In the genomic region with DNA sequence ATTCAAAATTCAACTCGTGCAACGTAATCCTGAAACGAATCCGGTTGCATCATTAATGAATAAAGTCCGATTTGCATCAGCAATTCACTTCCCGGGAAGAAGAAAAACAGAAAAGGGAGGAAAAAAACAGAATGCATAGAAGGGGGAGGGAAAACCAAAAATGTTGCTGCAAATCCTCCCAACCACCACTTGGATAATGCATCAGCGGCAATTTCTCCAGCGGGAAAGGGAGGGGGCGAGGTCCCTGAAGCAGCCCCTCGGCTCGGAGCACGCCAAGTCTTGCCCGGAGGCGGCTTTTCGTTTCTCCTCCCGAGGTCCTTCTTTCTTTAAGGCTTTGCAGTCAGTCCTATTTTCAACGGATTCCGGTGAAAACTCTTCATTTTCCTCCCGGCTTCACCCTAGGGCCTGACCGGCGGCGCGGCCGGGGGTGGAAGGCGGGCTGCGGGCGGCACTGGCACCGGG, we compare ENCODE assay signal across 8 cellular contexts. TPM values are rescaled to one million over a fixed set of nuclear protein-coding genes. Genes with fewer than 3 reads are reported as not detected.
DNase-seq lines count a peak whose midpoint lies in the region; ATAC-seq and TF ChIP-seq lines count a peak whose summit lies in the region.

No MANE protein-coding gene starts in this region.

- no peaks in the 10 kb centered on the region for H3K9me3 Mint-ChIP-seq in MCF 10A (ENCODE audit: unreplicated experiment)

- ATAC-seq in HCT116 (peak; percentile 30), sciatic nerve (peak; percentile 29), HG03097 (IDR thresholded peaks at IDR 0.05; ENCODE audit: low FRiP score, unreplicated experiment) (no peak)

- peaks cover 15% of the 10 kb centered on the region for H3K36me3 Mint-ChIP-seq in MCF 10A (ENCODE audit: insufficient read depth, unreplicated experiment)

- H3K9me3 ChIP-seq in HCT116 (ENCODE audit: control insufficient read depth in 1 of 2, insufficient read depth in 1 of 2, low read depth in 1 of 2, low read length in 2 of 2) (no peaks in the 10 kb centered on the region), iPS-20b (ENCODE audit: insufficient read depth, low read depth, low read length) (no peaks in the 10 kb centered on the region)

- peaks cover 23% of the 10 kb centered on the region for H3K4me1 Mint-ChIP-seq in MCF 10A (ENCODE audit: insufficient read depth, unreplicated experiment)

- POLR2A ChIA-PET in HCT116 (lab: Charles Lee): no interaction called here
- POLR2A ChIA-PET in MCF 10A (lab: Yijun Ruan, JAX): interaction anchor here (0.6 to 7.7 kb wide), 11 partner anchors 9 to 909 kb away, joined by 3 to 89 read pairs (median 11); a partner anchor contains a TSS

- no TSS peak for BruUV-seq in HCT116 (replicated peaks; lab: Mats Ljungman, UMichigan)
- BruUV-seq in MCF 10A (replicated peaks; lab: Mats Ljungman, UMichigan): no TSS peak

- CTCF ChIA-PET in HCT116 (lab: Charles Lee): no interaction called here
- CTCF ChIA-PET in MCF 10A (lab: Yijun Ruan, JAX): interaction anchor here (2.2 to 2.7 kb wide), 2 partner anchors 84 to 119 kb away, joined by 9 to 11 read pairs; no protein-coding TSS in a partner anchor

- H3K9me2 ChIP-seq in HCT116 (ENCODE audit: insufficient read depth): no peaks in the 10 kb centered on the region

- peak; percentile 33; the same call in 1 of the 2 replicates for TF ChIP-seq CTCF in C4-2B (conservative IDR thresholded peaks at IDR 0.05)
- TF ChIP-seq CTCF in HCT116 (IDR thresholded peaks at IDR 0.05 in 2 of 3, conservative IDR thresholded peaks at IDR 0.05 in 1 of 3; ENCODE audit: borderline replicate concordance in 1 of 3, insufficient read depth in 1 of 3, low read depth in 2 of 3, low read length in 2 of 3): no peak; a peak in 1 of 6 replicates
- TF ChIP-seq CTCF in MCF 10A (IDR thresholded peaks at IDR 0.05; ENCODE audit: unreplicated experiment): peak; percentile 30

- intact Hi-C loops in HCT116 (cut with micrococcal nuclease): loop anchor here (5.0 kb wide), 4 partner anchors 40 to 115 kb away; no protein-coding TSS in a partner anchor
- intact Hi-C loops in MCF 10A (cut with micrococcal nuclease): loop anchor here (1.0 to 10.0 kb wide), 7 partner anchors 27 to 770 kb away; a partner anchor contains a TSS
- intact Hi-C loops in sciatic nerve (cut with DNase I): no loop called here

- H3K27me3 ChIP-seq in HCT116 (ENCODE audit: insufficient read depth, low read length) (no peaks in the 10 kb centered on the region), iPS-20b (ENCODE audit: insufficient read depth, low read length) (no peaks in the 10 kb centered on the region)

- H3K27ac Mint-ChIP-seq in MCF 10A (ENCODE audit: low read depth, unreplicated experiment): peak overlapping the region; percentile 98

- TF ChIP-seq POLR2A in HCT116 (IDR thresholded peaks at IDR 0.05; ENCODE audit: borderline replicate concordance, extremely low read depth, insufficient read depth, insufficient read length): no peak

- RAD21 ChIA-PET in HCT116 (lab: Charles Lee; ENCODE audit: low non-redundant PET in 1 of 2, low total read pairs in 2 of 2, uncharacterized antibody in 2 of 2, unreplicated experiment in 2 of 2): no interaction called here

- peak overlapping the region; percentile 80 for H3K9ac ChIP-seq in HCT116 (ENCODE audit: low read length)
- peak overlapping the region; percentile 88 for H3K9ac ChIP-seq in iPS-20b (ENCODE audit: low read depth, low read length)

- DNase-seq in HCT116 (ENCODE audit: low read depth, low spot score) (no peak), NCI-H82 treated with DMSO at 0.1 percent for 48 hours (lab: John Stamatoyannopoulos, UW; ENCODE audit: unreplicated experiment) (peak; percentile 45), MCF 10A (ENCODE audit: unreplicated experiment) (peak; percentile 89), sciatic nerve (ENCODE audit: low spot score) (peak; percentile 68)
- no peak for DNase-seq in effector CD4-positive, alpha-beta T cell

- H3K27me3 Mint-ChIP-seq in MCF 10A (ENCODE audit: insufficient read depth, unreplicated experiment): no peaks in the 10 kb centered on the region

- H3K4me3 ChIP-seq in HCT116 (replicated peaks in 1 of 2; ENCODE audit: low read depth in 1 of 2, low read length in 2 of 2): peak overlapping the region; percentile 75
- peak overlapping the region; percentile 92 for H3K4me3 ChIP-seq in iPS-20b (ENCODE audit: low read length)

- H3K36me3 ChIP-seq in HCT116 (ENCODE audit: control insufficient read depth in 1 of 2, insufficient read depth in 2 of 2, low read length in 2 of 2) (no peaks in the 10 kb centered on the region), iPS-20b (ENCODE audit: insufficient read depth, low read depth, low read length) (no peaks in the 10 kb centered on the region)

- peak overlapping the region; percentile 94 for H3K27ac ChIP-seq in C4-2B
- peak overlapping the region; percentile 83 for H3K27ac ChIP-seq in HCT116 (ENCODE audit: low read depth, low read length)
- peak overlapping the region; percentile 70 for H3K27ac ChIP-seq in iPS-20b (ENCODE audit: low read length)

- H2AFZ ChIP-seq in HCT116 (ENCODE audit: low read depth, low read length, poor library complexity, severe bottlenecking): no peak overlapping the region

- peaks cover 4% of the 10 kb centered on the region; the same call in 1 of the 2 replicates for H4K20me1 ChIP-seq in HCT116 (ENCODE audit: insufficient read depth)

- H3K4me2 ChIP-seq in HCT116 (ENCODE audit: low read length): peak overlapping the region; percentile 88

- TF ChIP-seq RAD21 in HCT116 (IDR thresholded peaks at IDR 0.05; ENCODE audit: low read depth): peak; percentile 6; the same call in 1 of the 2 replicates

- H3K79me2 ChIP-seq in HCT116 (ENCODE audit: insufficient read depth, low read length): peaks cover 51% of the 10 kb centered on the region

- H3K4me1 ChIP-seq in HCT116 (ENCODE audit: control insufficient read depth in 1 of 2, insufficient read depth in 2 of 2, low read length in 2 of 2): peaks cover 7 to 36% of the 10 kb centered on the region in 2 experiments
- no peaks in the 10 kb centered on the region; the same call in 1 of the 2 replicates for H3K4me1 ChIP-seq in iPS-20b (ENCODE audit: insufficient read depth, low read length)

- peak overlapping the region; percentile 86 for H3K4me3 Mint-ChIP-seq in MCF 10A (ENCODE audit: unreplicated experiment)

TF ChIP-seq in HCT116, 20 proteins besides CTCF, POLR2A, EP300 and RAD21 (continues in another document):
- TF ChIP-seq, protein P1, sequence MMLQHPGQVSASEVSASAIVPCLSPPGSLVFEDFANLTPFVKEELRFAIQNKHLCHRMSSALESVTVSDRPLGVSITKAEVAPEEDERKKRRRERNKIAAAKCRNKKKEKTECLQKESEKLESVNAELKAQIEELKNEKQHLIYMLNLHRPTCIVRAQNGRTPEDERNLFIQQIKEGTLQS (IDR thresholded peaks at IDR 0.05): no peak
- TF ChIP-seq TCF7L2 (IDR thresholded peaks at IDR 0.05; ENCODE audit: borderline replicate concordance, extremely low read depth, insufficient read depth, insufficient read length): no peak
- TF ChIP-seq, protein P2, sequence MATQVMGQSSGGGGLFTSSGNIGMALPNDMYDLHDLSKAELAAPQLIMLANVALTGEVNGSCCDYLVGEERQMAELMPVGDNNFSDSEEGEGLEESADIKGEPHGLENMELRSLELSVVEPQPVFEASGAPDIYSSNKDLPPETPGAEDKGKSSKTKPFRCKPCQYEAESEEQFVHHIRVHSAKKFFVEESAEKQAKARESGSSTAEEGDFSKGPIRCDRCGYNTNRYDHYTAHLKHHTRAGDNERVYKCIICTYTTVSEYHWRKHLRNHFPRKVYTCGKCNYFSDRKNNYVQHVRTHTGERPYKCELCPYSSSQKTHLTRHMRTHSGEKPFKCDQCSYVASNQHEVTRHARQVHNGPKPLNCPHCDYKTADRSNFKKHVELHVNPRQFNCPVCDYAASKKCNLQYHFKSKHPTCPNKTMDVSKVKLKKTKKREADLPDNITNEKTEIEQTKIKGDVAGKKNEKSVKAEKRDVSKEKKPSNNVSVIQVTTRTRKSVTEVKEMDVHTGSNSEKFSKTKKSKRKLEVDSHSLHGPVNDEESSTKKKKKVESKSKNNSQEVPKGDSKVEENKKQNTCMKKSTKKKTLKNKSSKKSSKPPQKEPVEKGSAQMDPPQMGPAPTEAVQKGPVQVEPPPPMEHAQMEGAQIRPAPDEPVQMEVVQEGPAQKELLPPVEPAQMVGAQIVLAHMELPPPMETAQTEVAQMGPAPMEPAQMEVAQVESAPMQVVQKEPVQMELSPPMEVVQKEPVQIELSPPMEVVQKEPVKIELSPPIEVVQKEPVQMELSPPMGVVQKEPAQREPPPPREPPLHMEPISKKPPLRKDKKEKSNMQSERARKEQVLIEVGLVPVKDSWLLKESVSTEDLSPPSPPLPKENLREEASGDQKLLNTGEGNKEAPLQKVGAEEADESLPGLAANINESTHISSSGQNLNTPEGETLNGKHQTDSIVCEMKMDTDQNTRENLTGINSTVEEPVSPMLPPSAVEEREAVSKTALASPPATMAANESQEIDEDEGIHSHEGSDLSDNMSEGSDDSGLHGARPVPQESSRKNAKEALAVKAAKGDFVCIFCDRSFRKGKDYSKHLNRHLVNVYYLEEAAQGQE (IDR thresholded peaks at IDR 0.05; ENCODE audit: low read depth): no peak
- peak; percentile 18 for TF ChIP-seq YY1 (IDR thresholded peaks at IDR 0.05; ENCODE audit: extremely low read depth, insufficient replicate concordance, low read depth, low read length)
- no peak; the same call in 1 of the 2 replicates for TF ChIP-seq ZFX (IDR thresholded peaks at IDR 0.05)
- no peak for TF ChIP-seq ELF1 (IDR thresholded peaks at IDR 0.05; ENCODE audit: borderline replicate concordance, low read depth)
- TF ChIP-seq, protein P3, sequence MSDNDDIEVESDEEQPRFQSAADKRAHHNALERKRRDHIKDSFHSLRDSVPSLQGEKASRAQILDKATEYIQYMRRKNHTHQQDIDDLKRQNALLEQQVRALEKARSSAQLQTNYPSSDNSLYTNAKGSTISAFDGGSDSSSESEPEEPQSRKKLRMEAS (IDR thresholded peaks at IDR 0.05): no peak
- TF ChIP-seq CEBPB (IDR thresholded peaks at IDR 0.05; ENCODE audit: low read depth): 0 out of 2 replicates have a peak, but pooled peaks have one; percentile 56
- TF ChIP-seq SP1 (IDR thresholded peaks at IDR 0.05; ENCODE audit: low read depth): no peak
- TF ChIP-seq FOSL1 (IDR thresholded peaks at IDR 0.05; ENCODE audit: low read depth): no peak

RNA-seq across cellular contexts. Expression of a gene that starts 0.7 kb away (rescaled TPM):
- total RNA-seq in HCT116 (2021; ENCODE audit: unreplicated experiment): 44.0 TPM
- 12.8 and 15.7 TPM in 2 replicates for polyA plus RNA-seq in HCT116 (2012)
- total RNA-seq in MCF 10A (2022): 88.8 and 102 TPM in 2 replicates
- 66.8 TPM for total RNA-seq in sciatic nerve

Comparison
In these comparisons a context has a peak if more than half of its experiments do, and no peak if none do; other contexts are left out.
1. CTCF ChIP-seq: peak in C4-2B (single experiment) and MCF 10A (single experiment); none in HCT116 (0 of 3).
2. DNase-seq: peak in NCI-H82 treated with DMSO at 0.1 percent for 48 hours (single experiment), MCF 10A (single experiment) and sciatic nerve (single experiment); none in HCT116 (single experiment) and effector CD4-positive, alpha-beta T cell (single experiment).
3. Peak in every context shown above with its lines, with median percentiles within 50 percentile points of each other: H3K27ac ChIP-seq.